In the genomic region with DNA sequence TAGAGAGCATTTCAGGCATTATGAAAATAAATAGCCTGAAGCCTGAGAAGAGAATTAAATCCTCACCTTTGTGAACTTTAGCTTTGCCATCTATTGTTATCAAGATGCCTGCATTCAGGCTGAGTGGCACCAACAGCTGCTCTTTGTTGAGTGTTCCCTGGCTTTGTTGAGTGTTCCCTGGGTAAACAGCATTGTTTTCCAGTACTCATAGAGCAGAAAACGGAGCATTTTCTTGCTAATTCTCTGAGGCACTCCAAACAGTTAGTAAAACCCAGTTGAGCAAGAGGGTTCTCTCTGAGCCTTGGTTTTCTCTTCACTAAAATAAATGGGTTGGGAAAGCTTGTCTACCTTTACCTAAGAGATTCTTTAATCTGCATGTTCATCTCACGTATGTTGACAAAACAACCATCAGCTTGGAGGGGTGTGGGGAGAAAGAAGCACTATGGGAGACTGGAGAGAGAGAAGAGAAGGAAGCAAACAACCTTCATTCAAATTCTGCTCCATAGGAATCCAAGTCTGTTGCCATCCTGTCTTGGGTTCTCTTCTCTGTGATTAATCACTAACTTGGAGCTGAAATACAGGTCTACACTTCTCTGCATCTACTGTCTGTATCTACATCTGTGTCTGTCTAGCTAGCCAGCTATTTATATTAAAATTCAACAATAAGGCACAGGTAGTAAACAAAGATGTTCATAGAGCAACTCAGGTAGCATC, we compare ENCODE assay signal across 22 cellular contexts.
DNase-seq lines count a peak whose midpoint lies in the region; ATAC-seq lines count a peak whose summit lies in the region.
"Had no signal": no experiment of that assay in that cellular context is flagged by ENCODE, and none has a peak within 500 bp of the region (broad histone marks: within the 10 kb centered on the region; RNA-seq: fewer than 3 reads in every experiment).

No MANE protein-coding gene starts in this region.

- H3K36me3 Mint-ChIP-seq in T-helper 17 cell (ENCODE audit: low read depth), result no peaks in the 10 kb centered on the region
- H3K36me3 Mint-ChIP-seq: activated naive CD8-positive, alpha-beta T cell treated with anti-CD3 and anti-CD28 coated beads, Interleukin-2, amount 10 ng/mL, durations not matched to agents 7 days and 5 days; brain; stimulated activated memory B cell treated with anti-CD40 and anti-IgM and Interleukin-4, amounts not matched to agents 10 μg/mL and 1 μg/mL and 100 μg/mL, for 72 hours had no signal

- DNase-seq in COLO668 (lab: John Stamatoyannopoulos, UW; ENCODE audit: unreplicated experiment) (peak; percentile 71), NCI-H1092 (lab: John Stamatoyannopoulos, UW) (peak; percentile 2), NCI-H2107 treated with DMSO at 0.1 percent for 48 hours (lab: John Stamatoyannopoulos, UW; ENCODE audit: unreplicated experiment) (peak; percentile 93), SHP77 treated with DMSO at 0.1 percent for 48 hours (lab: John Stamatoyannopoulos, UW) (peak; percentile 40), T-helper 17 cell (no peak), cerebellar nuclear complex (lab: John Stamatoyannopoulos, UW) (no peak)
- no peak for DNase-seq in activated CD4-positive, alpha-beta T cell treated with anti-CD3 and anti-CD28 coated beads, Interleukin-2, amount 50 U/mL, for 1 hour
- DNase-seq in stimulated activated CD4-positive, alpha-beta T cell treated with anti-CD3 and anti-CD28 coated beads, Interleukin-4, amount 100 ng/mL, for 24 hours, result no peak
- DNase-seq: activated CD8-positive, alpha-beta T cell treated with anti-CD3 and anti-CD28 coated beads for 36 hours; activated naive CD8-positive, alpha-beta T cell treated with anti-CD3 and anti-CD28 coated beads, Interleukin-2, amount 10 ng/mL, durations not matched to agents 7 days and 5 days; activated T-cell treated with anti-CD3 and anti-CD28 coated beads, Interleukin-2, amount 50 U/mL, for 24 hours; foreskin fibroblast; hypothalamus; left cardiac atrium; midbrain; NCI-H446; retina; SIG-M5; stimulated activated CD4-positive, alpha-beta T cell treated with anti-CD3 and anti-CD28 coated beads, Interleukin-15, amount 100 ng/mL, for 24 hours had no signal

- no peak overlapping the region for H3K4me3 Mint-ChIP-seq in T-helper 17 cell
- H3K4me3 Mint-ChIP-seq: activated CD8-positive, alpha-beta T cell treated with anti-CD3 and anti-CD28 coated beads for 36 hours; activated naive CD8-positive, alpha-beta T cell treated with anti-CD3 and anti-CD28 coated beads, Interleukin-2, amount 10 ng/mL, durations not matched to agents 7 days and 5 days; activated T-cell treated with anti-CD3 and anti-CD28 coated beads, Interleukin-2, amount 50 U/mL, for 24 hours; brain; stimulated activated memory B cell treated with anti-CD40 and anti-IgM and Interleukin-4, amounts not matched to agents 10 μg/mL and 1 μg/mL and 100 μg/mL, for 72 hours; T-helper 1 cell treated with Interleukin-12 subunit alpha and Interleukin-12 subunit beta and Interleukin-4 antibody, amounts not matched to agents 30 μg/mL and 1 μg/mL, for 36 hours had no signal

- no peaks in the 10 kb centered on the region for H3K4me1 Mint-ChIP-seq in T-helper 17 cell
- H3K4me1 Mint-ChIP-seq: activated naive CD8-positive, alpha-beta T cell treated with anti-CD3 and anti-CD28 coated beads, Interleukin-2, amount 10 ng/mL, durations not matched to agents 7 days and 5 days; stimulated activated memory B cell treated with anti-CD40 and anti-IgM and Interleukin-4, amounts not matched to agents 10 μg/mL and 1 μg/mL and 100 μg/mL, for 72 hours had no signal

- H3K9me3 ChIP-seq in T-helper 17 cell (ENCODE audit: control insufficient read depth, low read length, poor library complexity, severe bottlenecking), result no peaks in the 10 kb centered on the region

- no peak overlapping the region for H3K27ac Mint-ChIP-seq in T-helper 17 cell
- H3K27ac Mint-ChIP-seq: activated CD8-positive, alpha-beta T cell treated with anti-CD3 and anti-CD28 coated beads for 36 hours; activated naive CD8-positive, alpha-beta T cell treated with anti-CD3 and anti-CD28 coated beads, Interleukin-2, amount 10 ng/mL, durations not matched to agents 7 days and 5 days; activated T-cell treated with anti-CD3 and anti-CD28 coated beads, Interleukin-2, amount 50 U/mL, for 24 hours; stimulated activated memory B cell treated with anti-CD40 and anti-IgM and Interleukin-4, amounts not matched to agents 10 μg/mL and 1 μg/mL and 100 μg/mL, for 72 hours; T-helper 1 cell treated with Interleukin-12 subunit alpha and Interleukin-12 subunit beta and Interleukin-4 antibody, amounts not matched to agents 30 μg/mL and 1 μg/mL, for 36 hours had no signal

- ATAC-seq in T-helper 17 cell, result no peak
- ATAC-seq: activated CD8-positive, alpha-beta T cell treated with anti-CD3 and anti-CD28 coated beads for 36 hours; left cardiac atrium; stimulated activated memory B cell treated with anti-CD40 and anti-IgM and Interleukin-4, amounts not matched to agents 10 μg/mL and 1 μg/mL and 100 μg/mL, for 72 hours had no signal

- no peaks in the 10 kb centered on the region for H3K27me3 Mint-ChIP-seq in T-helper 17 cell
- H3K27me3 Mint-ChIP-seq: activated CD8-positive, alpha-beta T cell treated with anti-CD3 and anti-CD28 coated beads for 36 hours; activated naive CD8-positive, alpha-beta T cell treated with anti-CD3 and anti-CD28 coated beads, Interleukin-2, amount 10 ng/mL, durations not matched to agents 7 days and 5 days; activated T-cell treated with anti-CD3 and anti-CD28 coated beads, Interleukin-2, amount 50 U/mL, for 24 hours; brain; stimulated activated memory B cell treated with anti-CD40 and anti-IgM and Interleukin-4, amounts not matched to agents 10 μg/mL and 1 μg/mL and 100 μg/mL, for 72 hours had no signal

Comparison
In these comparisons a context has a peak if more than half of its experiments do, and no peak if none do; other contexts are left out.
1. DNase-seq: peak in COLO668 (single experiment), NCI-H1092 (single experiment), NCI-H2107 treated with DMSO at 0.1 percent for 48 hours (single experiment) and SHP77 treated with DMSO at 0.1 percent for 48 hours (single experiment); none in T-helper 17 cell (0 of 3), cerebellar nuclear complex (0 of 2), activated CD4-positive, alpha-beta T cell treated with anti-CD3 and anti-CD28 coated beads, Interleukin-2, amount 50 U/mL, for 1 hour (single experiment) and stimulated activated CD4-positive, alpha-beta T cell treated with anti-CD3 and anti-CD28 coated beads, Interleukin-4, amount 100 ng/mL, for 24 hours (single experiment).